ENCODE assay signal across 8 cellular contexts in the genomic region with DNA sequence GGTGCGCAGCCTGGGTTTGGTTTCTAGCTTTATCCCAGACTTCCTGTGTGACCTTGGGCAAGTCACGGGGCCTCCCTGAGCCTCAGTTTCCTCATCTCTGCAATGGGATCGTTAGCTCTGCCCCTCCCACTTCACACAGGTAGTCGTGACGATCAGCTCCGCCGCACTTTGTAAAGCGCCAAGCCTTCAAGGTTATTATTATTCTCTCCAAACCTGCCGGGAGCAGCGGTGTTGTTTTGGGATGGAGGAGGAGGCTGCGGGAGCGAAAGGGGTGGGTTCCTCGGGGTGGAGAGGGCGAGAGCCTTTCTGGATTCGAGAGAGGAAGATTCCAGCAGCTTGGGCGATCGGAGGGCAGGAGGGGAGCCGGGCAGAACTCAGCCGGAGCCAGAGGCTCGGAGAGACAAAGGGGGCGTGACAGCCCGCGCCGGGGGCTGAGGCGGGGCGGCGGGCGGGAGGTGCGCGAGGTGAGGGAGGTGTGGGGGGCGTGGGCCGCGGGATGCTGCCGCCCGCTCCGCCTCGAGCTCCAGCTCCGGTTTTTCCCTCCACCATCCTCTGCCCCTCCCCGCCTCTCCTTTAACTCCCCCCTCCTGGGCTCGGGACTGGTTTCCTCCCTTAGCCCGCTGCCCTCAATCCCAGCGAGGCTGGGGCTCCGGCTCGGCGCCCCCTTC. TPM values are rescaled to one million over a fixed set of nuclear protein-coding genes. Genes with fewer than 3 reads are reported as not detected.
DNase-seq lines count a peak whose midpoint lies in the region; TF ChIP-seq lines count a peak whose summit lies in the region.

Gene EFNB3, plus strand, starts transcription at position 602 of the 668 bp plus-strand sequence. CDS start 397 bp downstream, outside the sequence.

- H3K18ac ChIP-seq in trophoblast cell (ENCODE audit: low read length) = peak within 1 kb of the TSS; percentile 88

- H3K14ac ChIP-seq in trophoblast cell (ENCODE audit: low read length) = peak within 1 kb of the TSS; percentile 55

- no peaks in the 10 kb centered on the region for H4K20me1 ChIP-seq in GM23248 (ENCODE audit: insufficient read depth)
- no peaks in the 10 kb centered on the region for H4K20me1 ChIP-seq in Karpas-422 (ENCODE audit: insufficient read depth, low read depth, low read length)

- H3K4me1 ChIP-seq in GM23248 (ENCODE audit: insufficient read depth) = peaks cover 12% of the 10 kb centered on the region
- H3K4me1 ChIP-seq in trophoblast cell (ENCODE audit: control insufficient read depth in 1 of 2, insufficient read depth in 2 of 2, low read length in 2 of 2) = peaks cover 28 to 29% of the 10 kb centered on the region in 2 experiments
- peaks cover 4% of the 10 kb centered on the region; the same call in 1 of the 2 replicates for H3K4me1 ChIP-seq in Karpas-422 (ENCODE audit: low read length)

- H4K91ac ChIP-seq in trophoblast cell (ENCODE audit: low read depth, low read length) = peak within 1 kb of the TSS; percentile 49

- H3K4me3 ChIP-seq in GM23248 (peak within 1 kb of the TSS; percentile 77), fibroblast of villous mesenchyme (ENCODE audit: low read depth, low read length) (peak within 1 kb of the TSS; percentile 62), trophoblast cell (ENCODE audit: low read depth, low read length) (peak within 1 kb of the TSS; percentile 68), Karpas-422 (ENCODE audit: low read length) (no peak within 1 kb of the TSS)

- H3F3A ChIP-seq in GM23248 (ENCODE audit: insufficient read depth) = no peaks in the 10 kb centered on the region

- H3K79me2 ChIP-seq in GM23248 (ENCODE audit: insufficient read depth) (no peaks in the 10 kb centered on the region), trophoblast cell (ENCODE audit: control insufficient read depth, insufficient read depth, low read length, poor library complexity) (no peaks in the 10 kb centered on the region), Karpas-422 (ENCODE audit: low read length) (no peaks in the 10 kb centered on the region)

- H3K79me1 ChIP-seq in trophoblast cell (ENCODE audit: low read length) = no peaks in the 10 kb centered on the region

- no peak within 1 kb of the TSS for H2BK120ac ChIP-seq in trophoblast cell (ENCODE audit: insufficient read depth, low read length, poor library complexity)

- DNase-seq in A172 (ENCODE audit: low spot score) (peak; percentile 54), GM23248 (peak; percentile 54), fibroblast of villous mesenchyme (ENCODE audit: low read depth) (peak; percentile 37), trophoblast cell (peak in 1 of 2 donors; percentile 14), GF-D8 (lab: John Stamatoyannopoulos, UW) (no peak), RKO (ENCODE audit: low spot score) (no peak), Karpas-422 (no peak)

- H3K9me2 ChIP-seq in GM23248 (ENCODE audit: insufficient read depth) (no peaks in the 10 kb centered on the region), Karpas-422 (replicated peaks; ENCODE audit: insufficient read depth, low read length) (no peaks in the 10 kb centered on the region)

- no peak within 1 kb of the TSS for H4K8ac ChIP-seq in trophoblast cell (ENCODE audit: low read depth, low read length)

- in situ Hi-C loops in GM23248 (cut with MboI) = no loop called here

- H2AFZ ChIP-seq in GM23248 = peak within 1 kb of the TSS; percentile 88
- H2AFZ ChIP-seq in trophoblast cell (ENCODE audit: insufficient read depth, low read length, poor library complexity) = peak within 1 kb of the TSS; percentile 55
- H2AFZ ChIP-seq in Karpas-422 (ENCODE audit: low read length) = no peak within 1 kb of the TSS

- H3K27me3 ChIP-seq in GM23248 (replicated peaks; ENCODE audit: insufficient read depth) (peaks cover 8% of the 10 kb centered on the region; the same call in 1 of the 2 replicates), trophoblast cell (ENCODE audit: insufficient read depth, low read length) (peaks cover 4% of the 10 kb centered on the region), Karpas-422 (ENCODE audit: low read length) (no peaks in the 10 kb centered on the region)

- no peaks in the 10 kb centered on the region for H3K9me3 ChIP-seq in GM23248 (ENCODE audit: low read depth)
- H3K9me3 ChIP-seq in trophoblast cell (ENCODE audit: insufficient read depth, low read depth, low read length) = no peaks in the 10 kb centered on the region
- H3K9me3 ChIP-seq in Karpas-422 (ENCODE audit: low read length) = no peaks in the 10 kb centered on the region

- H4K12ac ChIP-seq in trophoblast cell (ENCODE audit: low read depth, low read length) = peak within 1 kb of the TSS; percentile 2

- no peak within 1 kb of the TSS for H3K23ac ChIP-seq in trophoblast cell (ENCODE audit: low read length)

- no peak within 1 kb of the TSS for H2BK5ac ChIP-seq in trophoblast cell (ENCODE audit: low read depth, low read length, poor library complexity)

- no peak within 1 kb of the TSS for H3K4ac ChIP-seq in trophoblast cell (ENCODE audit: low read depth, low read length)

- H3K9ac ChIP-seq in GM23248 (peak within 1 kb of the TSS; percentile 51), trophoblast cell (ENCODE audit: low read length) (peak within 1 kb of the TSS; percentile 23), Karpas-422 (ENCODE audit: low read length) (no peak within 1 kb of the TSS)

- no peak within 1 kb of the TSS for H3K27ac ChIP-seq in GM23248
- H3K27ac ChIP-seq in VCaP = peak within 1 kb of the TSS; percentile 52; the same call in 1 of the 2 replicates
- no peak within 1 kb of the TSS for H3K27ac ChIP-seq in trophoblast cell (ENCODE audit: low read depth, low read length)
- H3K27ac ChIP-seq in Karpas-422 (ENCODE audit: low read length) = no peak within 1 kb of the TSS

- H3K36me3 ChIP-seq in GM23248 (ENCODE audit: low read depth) (no peaks in the 10 kb centered on the region), trophoblast cell (ENCODE audit: control insufficient read depth in 1 of 2, insufficient read depth in 2 of 2, low read length in 2 of 2) (peaks cover 16 to 19% of the 10 kb centered on the region in 2 experiments), Karpas-422 (ENCODE audit: insufficient read depth, low read length) (no peaks in the 10 kb centered on the region)

- TF ChIP-seq CTCF in VCaP (conservative IDR thresholded peaks at IDR 0.05) = no peak
- TF ChIP-seq CTCF in fibroblast of villous mesenchyme (IDR thresholded peaks at IDR 0.05; ENCODE audit: insufficient read depth, low read depth, low read length) = no peak

- no peak within 1 kb of the TSS for H2AK5ac ChIP-seq in trophoblast cell (ENCODE audit: low read length)

- H3K4me2 ChIP-seq in GM23248 (ENCODE audit: unreplicated experiment) = peak within 1 kb of the TSS; percentile 98
- peak within 1 kb of the TSS; percentile 68 for H3K4me2 ChIP-seq in trophoblast cell (ENCODE audit: low read length)
- no peak within 1 kb of the TSS for H3K4me2 ChIP-seq in Karpas-422 (ENCODE audit: low read depth, low read length, poor library complexity, severe bottlenecking)

- 2% methylated on average over 21 to 45 of the region's 45 CpGs for WGBS in GM23248 (ENCODE audit: low coverage in 1 of 2, low lambda C conversion rate in 2 of 2, missing lambda C conversion rate in 2 of 2), 2 experiments
- WGBS in trophoblast cell (ENCODE audit: extremely low coverage, insufficient coverage, insufficient read length) = no CpG with 5 or more reads among the region's 45 CpGs

- no peak within 1 kb of the TSS for H2BK12ac ChIP-seq in trophoblast cell (ENCODE audit: low read length)

RNA-seq across cellular contexts. Expression of gene EFNB3, which starts in this region (rescaled TPM):
- total RNA-seq in A172 (2014; rRNA removed; shearing (Covaris generic)) = 7.6 and 11.3 TPM in 2 replicates
- total RNA-seq in GM23248 (2014; rRNA removed; shearing (Covaris generic)) = 1.8 and 3.0 TPM in 2 replicates
- polyA plus RNA-seq in GM23248 (2016; fragmentation: Nextera tagmentation; extraction: Ambion mirVana) = 0.96 and 0.99 TPM in 2 replicates
- total RNA-seq in fibroblast of villous mesenchyme = 0.32 and 0.43 TPM in 2 replicates
- polyA plus RNA-seq in trophoblast cell (2013) = 9.3 TPM in 2 replicates
- total RNA-seq in Karpas-422 (2014; rRNA removed; shearing (Covaris generic); ENCODE audit: low replicate concordance) = not detected in 2 replicates

Comparison
In these comparisons a context has a peak if more than half of its experiments do, and no peak if none do; other contexts are left out.
1. Peak in DNase-seq and H3K4me3 ChIP-seq in fibroblast of villous mesenchyme; RNA of the gene not detected or under 1 TPM.
2. DNase-seq: peak in A172 (single experiment) and GM23248 (single experiment); none in GF-D8 (single experiment), RKO (single experiment) and Karpas-422 (single experiment).